ENCODE assay signal across 8 cellular contexts in the genomic region with DNA sequence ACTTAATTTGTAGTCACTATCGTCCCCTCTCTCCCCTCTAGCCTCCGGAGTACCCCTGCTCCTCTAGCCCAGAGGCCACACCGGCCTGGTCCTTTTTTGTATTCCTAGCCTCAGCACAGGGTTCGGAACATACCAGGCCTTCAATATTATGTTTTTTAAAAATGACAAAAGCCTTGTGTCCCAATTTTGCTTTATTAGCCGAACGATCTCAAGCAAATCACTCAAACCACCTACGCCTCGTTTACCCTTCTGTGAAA. TPM values are rescaled to one million over a fixed set of nuclear protein-coding genes. Genes with fewer than 3 reads are reported as not detected.
A peak's percentile ranks its signal among the peaks of the same experiment; 100 is the strongest.
DNase-seq lines count a peak whose midpoint lies in the region; ATAC-seq lines count a peak whose summit lies in the region.

No MANE protein-coding gene starts in this region.

- peaks cover 12% of the 10 kb centered on the region for H3K4me1 ChIP-seq in iPS-15b (ENCODE audit: control insufficient read depth, insufficient read depth, low read length)

- peak overlapping the region; percentile 98 for H3K4me3 ChIP-seq in iPS-15b (ENCODE audit: low read depth, low read length)

- no peaks in the 10 kb centered on the region for H3K9me3 ChIP-seq in iPS-15b (ENCODE audit: control insufficient read depth, insufficient read depth, low read length)

- no peaks in the 10 kb centered on the region for H3K9me3 Mint-ChIP-seq in activated naive CD4-positive, alpha-beta T cell treated with anti-CD3 and anti-CD28 coated beads, Interleukin-2, amount 50 U/mL, for 72 hours
- no peaks in the 10 kb centered on the region for H3K9me3 Mint-ChIP-seq in stimulated activated naive CD8-positive, alpha-beta T cell treated with anti-CD3 and anti-CD28 coated beads, Interleukin-15, amount 100 ng/mL, for 72 hours

- H3K4me1 Mint-ChIP-seq in stimulated activated naive CD8-positive, alpha-beta T cell treated with anti-CD3 and anti-CD28 coated beads, Interleukin-15, amount 100 ng/mL, for 72 hours, result peaks cover 60% of the 10 kb centered on the region

- DNase-seq in NCI-H524 (lab: John Stamatoyannopoulos, UW), result peak; percentile 29 to 50
- no peak for DNase-seq in NCI-H524 treated with DMSO at 0.1 percent for 48 hours (lab: John Stamatoyannopoulos, UW)
- no peak for DNase-seq in activated naive CD4-positive, alpha-beta T cell treated with anti-CD3 and anti-CD28 coated beads, Interleukin-2, amount 50 U/mL, for 72 hours (ENCODE audit: low spot score in 2 of 2)
- no peak for DNase-seq in stimulated activated naive CD8-positive, alpha-beta T cell treated with anti-CD3 and anti-CD28 coated beads, Interleukin-15, amount 100 ng/mL, for 72 hours
- no peak for DNase-seq in NCI-H1105 treated with DMSO at 0.1 percent for 48 hours (lab: John Stamatoyannopoulos, UW)
- DNase-seq in NCI-H2171 treated with DMSO at 0.1 percent for 48 hours (lab: John Stamatoyannopoulos, UW), result no peak

- peak overlapping the region; percentile 96 to 99 for H3K27ac Mint-ChIP-seq in activated naive CD4-positive, alpha-beta T cell treated with anti-CD3 and anti-CD28 coated beads, Interleukin-2, amount 50 U/mL, for 72 hours
- peak overlapping the region; percentile 98 for H3K27ac Mint-ChIP-seq in stimulated activated naive CD8-positive, alpha-beta T cell treated with anti-CD3 and anti-CD28 coated beads, Interleukin-15, amount 100 ng/mL, for 72 hours

- peak; percentile 20 for ATAC-seq in HG03159 (IDR thresholded peaks at IDR 0.05; ENCODE audit: unreplicated experiment)
- ATAC-seq in activated naive CD4-positive, alpha-beta T cell treated with anti-CD3 and anti-CD28 coated beads, Interleukin-2, amount 50 U/mL, for 72 hours, result no peak
- no peak for ATAC-seq in stimulated activated naive CD8-positive, alpha-beta T cell treated with anti-CD3 and anti-CD28 coated beads, Interleukin-15, amount 100 ng/mL, for 72 hours

- no peaks in the 10 kb centered on the region for H3K36me3 ChIP-seq in iPS-15b (ENCODE audit: control insufficient read depth, insufficient read depth, low read length)

- H3K9ac ChIP-seq in iPS-15b (ENCODE audit: low read depth, low read length), result peak overlapping the region; percentile 77

- no peaks in the 10 kb centered on the region for H3K27me3 ChIP-seq in iPS-15b (ENCODE audit: control insufficient read depth, insufficient read depth, low read length)

- H3K27me3 Mint-ChIP-seq in stimulated activated naive CD8-positive, alpha-beta T cell treated with anti-CD3 and anti-CD28 coated beads, Interleukin-15, amount 100 ng/mL, for 72 hours, result no peaks in the 10 kb centered on the region

- H3K36me3 Mint-ChIP-seq in activated naive CD4-positive, alpha-beta T cell treated with anti-CD3 and anti-CD28 coated beads, Interleukin-2, amount 50 U/mL, for 72 hours, result peaks cover 38 to 41% of the 10 kb centered on the region in 2 donors

- peak overlapping the region; percentile 86 to 97 for H3K4me3 Mint-ChIP-seq in stimulated activated naive CD8-positive, alpha-beta T cell treated with anti-CD3 and anti-CD28 coated beads, Interleukin-15, amount 100 ng/mL, for 72 hours

RNA-seq across cellular contexts. Expression of a gene that starts 0.5 kb away (rescaled TPM):
- 100 to 1,000 TPM; 101 to 110 TPM for total RNA-seq in activated naive CD4-positive, alpha-beta T cell treated with anti-CD3 and anti-CD28 coated beads, Interleukin-2, amount 50 U/mL, for 72 hours

Comparison
In these comparisons a context has a peak if more than half of its experiments do, and no peak if none do; other contexts are left out.
1. DNase-seq: peak in NCI-H524 (2 of 2); none in NCI-H524 treated with DMSO at 0.1 percent for 48 hours (single experiment), activated naive CD4-positive, alpha-beta T cell treated with anti-CD3 and anti-CD28 coated beads, Interleukin-2, amount 50 U/mL, for 72 hours (0 of 2), stimulated activated naive CD8-positive, alpha-beta T cell treated with anti-CD3 and anti-CD28 coated beads, Interleukin-15, amount 100 ng/mL, for 72 hours (0 of 2), NCI-H1105 treated with DMSO at 0.1 percent for 48 hours (single experiment) and NCI-H2171 treated with DMSO at 0.1 percent for 48 hours (single experiment).